ENCODE assay signal across 20 cellular contexts in the genomic region with DNA sequence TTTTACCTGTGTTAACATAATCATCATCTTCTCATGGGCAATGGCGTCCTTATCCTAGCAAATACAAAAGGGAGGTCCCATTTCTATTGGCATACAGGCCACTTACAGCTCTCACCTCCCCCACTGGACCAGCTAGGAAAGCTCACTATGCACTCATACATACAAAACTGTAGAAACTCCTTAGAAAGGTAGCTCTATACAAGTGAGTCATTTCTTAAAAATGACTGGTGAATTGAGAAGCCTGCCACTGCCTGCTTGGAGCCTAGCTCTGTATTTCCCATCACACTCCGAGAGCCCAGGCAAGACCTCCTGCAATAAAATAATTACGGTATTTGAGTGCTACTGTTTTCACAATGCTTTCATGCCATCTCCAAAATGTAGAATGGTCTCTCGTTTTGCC.
"Had no signal": no experiment of that assay in that cellular context is flagged by ENCODE, and none has a peak within 500 bp of the region (broad histone marks: within the 10 kb centered on the region; RNA-seq: fewer than 3 reads in every experiment).

No MANE protein-coding gene starts in this region.

- ATAC-seq: effector memory CD8-positive, alpha-beta T cell; heart right ventricle; left colon; left ventricle myocardium superior; naive thymus-derived CD4-positive, alpha-beta T cell; psoas muscle; sciatic nerve; stimulated activated memory B cell treated with anti-CD40 and anti-IgM and Interleukin-4, amounts not matched to agents 10 μg/mL and 1 μg/mL and 100 μg/mL, for 72 hours; upper lobe of right lung had no signal

- H3K9me3 ChIP-seq: neutrophil, psoas muscle, spleen, tibial artery, upper lobe of right lung had no signal

- H3K4me1 ChIP-seq: heart right ventricle, psoas muscle, spleen, tibial artery, upper lobe of right lung had no signal

- H3K4me3 ChIP-seq: heart right ventricle, lung, psoas muscle, spleen, tibial artery, upper lobe of right lung had no signal

- H3K27ac ChIP-seq: heart right ventricle, neutrophil, psoas muscle, spleen, tibial artery, upper lobe of right lung had no signal

- H3K36me3 ChIP-seq: heart right ventricle, neutrophil, spleen, tibial artery, upper lobe of right lung had no signal

- H3K27me3 ChIP-seq: heart right ventricle, neutrophil, spleen, tibial artery, upper lobe of right lung had no signal

- DNase-seq: effector memory CD8-positive, alpha-beta T cell; erythroblast; foreskin melanocyte; heart right ventricle; immature natural killer cell; kidney; left colon; left ventricle myocardium superior; naive thymus-derived CD4-positive, alpha-beta T cell; psoas muscle; spleen; stimulated activated CD4-positive, alpha-beta T cell treated with anti-CD3 and anti-CD28 coated beads, Interleukin-15, amount 100 ng/mL, for 24 hours; stimulated activated CD4-positive, alpha-beta T cell treated with anti-CD3 and anti-CD28 coated beads, Interleukin-1b, Interleukin-23, amount 100 ng/mL, for 48 hours; stimulated activated CD4-positive, alpha-beta T cell treated with anti-CD3 and anti-CD28 coated beads, Interleukin-4, amount 100 ng/mL, for 24 hours; tibial artery; upper lobe of right lung had no signal
